Comparison of ENCODE assay signal across 11 cellular contexts in genomic region chrX:23803931-23804381, GRCh38. TPM values are rescaled to one million over a fixed set of nuclear protein-coding genes. Genes with fewer than 3 reads are reported as not detected.
DNase-seq lines count a peak whose midpoint lies in the region; ATAC-seq, FAIRE-seq and TF ChIP-seq lines count a peak whose summit lies in the region.
"Had no signal": no experiment of that assay in that cellular context is flagged by ENCODE, and none has a peak within 500 bp of the region (broad histone marks: within the 10 kb centered on the region; RNA-seq: fewer than 3 reads in every experiment).

No MANE protein-coding gene starts in this region.

- intact Hi-C loops in left cardiac atrium (cut with DNase I): no loop called here

- no peak overlapping the region for H3K27ac Mint-ChIP-seq in activated T-helper 17 cell treated with anti-CD3 and anti-CD28 coated beads, Interleukin-2, amount 50 U/mL, for 72 hours

- no peaks in the 10 kb centered on the region for H3K4me1 ChIP-seq in rectal smooth muscle tissue (ENCODE audit: control insufficient read depth, insufficient read depth, low read length)

- no peaks in the 10 kb centered on the region for H3K36me3 Mint-ChIP-seq in activated T-helper 17 cell treated with anti-CD3 and anti-CD28 coated beads, Interleukin-2, amount 50 U/mL, for 72 hours (ENCODE audit: low read depth)

- H3K27me3 ChIP-seq in rectal smooth muscle tissue (ENCODE audit: control insufficient read depth, insufficient read depth, low read length): no peaks in the 10 kb centered on the region

- TF ChIP-seq POLR2A in H54 (IDR thresholded peaks at IDR 0.05; ENCODE audit: low read depth, low read length): no peak

- H3K4me3 Mint-ChIP-seq in activated T-helper 17 cell treated with anti-CD3 and anti-CD28 coated beads, Interleukin-2, amount 50 U/mL, for 72 hours: no peak overlapping the region

- H3K9ac ChIP-seq in rectal smooth muscle tissue (ENCODE audit: low read length): no peak overlapping the region

- no peaks in the 10 kb centered on the region for H3K36me3 ChIP-seq in rectal smooth muscle tissue (ENCODE audit: control insufficient read depth, insufficient read depth, low read length)

- peak; percentile 71 to 88 for ATAC-seq in left cardiac atrium
- ATAC-seq in GM21515 (IDR thresholded peaks at IDR 0.05; ENCODE audit: unreplicated experiment): no peak
- ATAC-seq in activated T-helper 17 cell treated with anti-CD3 and anti-CD28 coated beads, Interleukin-2, amount 50 U/mL, for 72 hours (replicated peaks): no peak

- no peaks in the 10 kb centered on the region for H3K9me3 Mint-ChIP-seq in activated T-helper 17 cell treated with anti-CD3 and anti-CD28 coated beads, Interleukin-2, amount 50 U/mL, for 72 hours

- DNase-seq in H54 (ENCODE audit: insufficient read length, low spot score) (peak; percentile 6), amniotic epithelial cell (ENCODE audit: low read depth) (peak; percentile 94), left cardiac atrium (peak; percentile 62), NCI-H1930 (lab: John Stamatoyannopoulos, UW) (no peak), midbrain (lab: John Stamatoyannopoulos, UW) (no peak)
- DNase-seq: activated CD8-positive, alpha-beta memory T cell treated with anti-CD3 and anti-CD28 coated beads, Interleukin-2, amount 50 U/mL, for 4 hours; head of caudate nucleus; stimulated activated CD4-positive, alpha-beta T cell treated with anti-CD3 and anti-CD28 coated beads, Interleukin-2, amount 100 ng/mL, for 24 hours had no signal

- no peak overlapping the region for H3K4me3 ChIP-seq in rectal smooth muscle tissue (ENCODE audit: low read length)

- H3K27ac ChIP-seq in rectal smooth muscle tissue (ENCODE audit: low read depth, low read length): peak overlapping the region; percentile 14

- H3K4me1 Mint-ChIP-seq in activated T-helper 17 cell treated with anti-CD3 and anti-CD28 coated beads, Interleukin-2, amount 50 U/mL, for 72 hours: no peaks in the 10 kb centered on the region

- H3K27me3 Mint-ChIP-seq in activated T-helper 17 cell treated with anti-CD3 and anti-CD28 coated beads, Interleukin-2, amount 50 U/mL, for 72 hours: no peaks in the 10 kb centered on the region

- no peak for FAIRE-seq in H54 (lab: Jason Lieb, UNC)

RNA-seq across cellular contexts. Expression of gene SAT1, which starts 21.0 kb away (rescaled TPM):
- 100 to 1,000 TPM; 291 to 408 TPM for total RNA-seq in left cardiac atrium
- 100 to 1,000 TPM in 1 of 2 donors, 10 to 100 TPM in 1; 94.7 to 189 TPM for total RNA-seq in activated T-helper 17 cell treated with anti-CD3 and anti-CD28 coated beads, Interleukin-2, amount 50 U/mL, for 72 hours

Comparison
In these comparisons a context has a peak if more than half of its experiments do, and no peak if none do; other contexts are left out.
1. DNase-seq: peak in H54 (single experiment), amniotic epithelial cell (single experiment) and left cardiac atrium (single experiment); none in NCI-H1930 (0 of 2) and midbrain (single experiment).
2. ATAC-seq: peak in left cardiac atrium (2 of 2); none in GM21515 (single experiment) and activated T-helper 17 cell treated with anti-CD3 and anti-CD28 coated beads, Interleukin-2, amount 50 U/mL, for 72 hours (single experiment).